In genomic region chr11:110094298-110095073, GRCh38 we compare ENCODE assay signal across 8 cellular contexts. TPM values are rescaled to one million over a fixed set of nuclear protein-coding genes. Genes with fewer than 3 reads are reported as not detected.
DNase-seq lines count a peak whose midpoint lies in the region; ATAC-seq and TF ChIP-seq lines count a peak whose summit lies in the region.

No MANE protein-coding gene starts in this region.

- peak overlapping the region; percentile 90 for H3K4me2 ChIP-seq in OCI-LY3 (ENCODE audit: low read length)

- peak overlapping the region; percentile 72 for H3K4me3 ChIP-seq in BJ (ENCODE audit: low read depth, low read length)
- H3K4me3 ChIP-seq in OCI-LY3 (ENCODE audit: low read length): peak overlapping the region; percentile 86
- peak overlapping the region; percentile 87 for H3K4me3 ChIP-seq in endocrine pancreas (ENCODE audit: control insufficient read depth, insufficient read depth, low read length)

- DNase-seq in BJ (ENCODE audit: low read depth): no peak
- DNase-seq in neural crest cell (ENCODE audit: low read depth, low spot score): no peak
- no peak for DNase-seq in glomerular visceral epithelial cell (ENCODE audit: extremely low spot score)
- no peak for DNase-seq in T-helper 9 cell
- no peak for DNase-seq in NCI-H1105 (lab: John Stamatoyannopoulos, UW)

- H3K9me3 ChIP-seq in OCI-LY3 (ENCODE audit: insufficient read depth, low read length): no peaks in the 10 kb centered on the region
- no peaks in the 10 kb centered on the region for H3K9me3 ChIP-seq in endocrine pancreas (ENCODE audit: control insufficient read depth, low read length)

- no peaks in the 10 kb centered on the region for H3K9me3 Mint-ChIP-seq in neural crest cell

- no peak for TF ChIP-seq CTCF in BJ (IDR thresholded peaks at IDR 0.05; ENCODE audit: insufficient read depth, low read depth, low read length)
- no peak for TF ChIP-seq CTCF in OCI-LY3 (IDR thresholded peaks at IDR 0.05; ENCODE audit: low read depth, low read length)
- no peak for TF ChIP-seq CTCF in neural crest cell (conservative IDR thresholded peaks at IDR 0.05)

- H3K9ac ChIP-seq in OCI-LY3 (ENCODE audit: low read length): peak overlapping the region; percentile 81
- peak overlapping the region; percentile 74 for H3K9ac ChIP-seq in endocrine pancreas (ENCODE audit: control insufficient read depth, insufficient read depth, low read length)

- H3K36me3 ChIP-seq in BJ (ENCODE audit: control insufficient read depth, insufficient read depth, low read length): no peaks in the 10 kb centered on the region
- peaks cover 3% of the 10 kb centered on the region for H3K36me3 ChIP-seq in OCI-LY3 (replicated peaks; ENCODE audit: low read depth, low read length)
- no peaks in the 10 kb centered on the region for H3K36me3 ChIP-seq in endocrine pancreas (ENCODE audit: control insufficient read depth, insufficient read depth, low read length)

- H3K79me2 ChIP-seq in OCI-LY3 (ENCODE audit: low read length): peaks cover 48% of the 10 kb centered on the region

- peak overlapping the region; percentile 96 for H3K27ac Mint-ChIP-seq in neural crest cell (ENCODE audit: unreplicated experiment)

- POLR2A ChIA-PET in BJ (lab: Charles Lee): no interaction called here

- no peak overlapping the region for H3K27ac ChIP-seq in OCI-LY3 (ENCODE audit: low read length)

- H3K4me1 ChIP-seq in OCI-LY3 (ENCODE audit: low read length): peaks cover 54% of the 10 kb centered on the region
- H3K4me1 ChIP-seq in endocrine pancreas (ENCODE audit: control insufficient read depth, insufficient read depth, low read length): peaks cover 16% of the 10 kb centered on the region

- H3K27me3 ChIP-seq in BJ (ENCODE audit: control insufficient read depth, insufficient read depth, low read length) (no peaks in the 10 kb centered on the region), OCI-LY3 (ENCODE audit: low read depth, low read length) (peaks cover 36% of the 10 kb centered on the region), endocrine pancreas (ENCODE audit: control insufficient read depth, insufficient read depth, low read length) (no peaks in the 10 kb centered on the region)

- CTCF ChIA-PET in BJ (lab: Yijun Ruan, JAX): interaction anchor here (1.8 kb wide), 1 partner anchor 12 kb away, joined by 5 read pairs; no protein-coding TSS in a partner anchor

- H2AFZ ChIP-seq in OCI-LY3 (ENCODE audit: low read depth, low read length): no peak overlapping the region

- no peak for ATAC-seq in HG03354 (IDR thresholded peaks at IDR 0.05; ENCODE audit: poor library complexity, severe bottlenecking, unreplicated experiment)

- H3K4me1 Mint-ChIP-seq in neural crest cell: peaks cover 34% of the 10 kb centered on the region

- peaks cover 5% of the 10 kb centered on the region for H3K27me3 Mint-ChIP-seq in neural crest cell (ENCODE audit: low read depth)

- H3K4me3 Mint-ChIP-seq in neural crest cell: peak overlapping the region; percentile 95

- no peaks in the 10 kb centered on the region for H3K36me3 Mint-ChIP-seq in neural crest cell (ENCODE audit: low read depth)

- H4K20me1 ChIP-seq in OCI-LY3 (ENCODE audit: insufficient read depth, low read length): peaks cover 36% of the 10 kb centered on the region

RNA-seq across cellular contexts. Expression of gene ZC3H12C, which starts 1.3 kb away (rescaled TPM):
- 5.2 and 5.5 TPM in 2 replicates for polyA plus RNA-seq in BJ (2011; rRNA removed)
- 5.2 TPM in 2 replicates for polyA minus RNA-seq in BJ (2011; rRNA and poly(A)+ RNA removed)
- total RNA-seq in neural crest cell: 14.4 TPM in 2 replicates
